ENCODE assay signal across 24 cellular contexts in genomic region chrX:136597356-136597755, GRCh38. TPM values are rescaled to one million over a fixed set of nuclear protein-coding genes. Genes with fewer than 3 reads are reported as not detected.
"Had no signal": no experiment of that assay in that cellular context is flagged by ENCODE, and none has a peak within 500 bp of the region (broad histone marks: within the 10 kb centered on the region; RNA-seq: fewer than 3 reads in every experiment).

No MANE protein-coding gene starts in this region.

- H2AFZ ChIP-seq: hepatocyte had no signal

- H3K36me3 ChIP-seq: pancreas, stomach, thoracic aorta, transverse colon had no signal

- H3K36me3 Mint-ChIP-seq: naive B cell had no signal

- H3K27me3 ChIP-seq: hepatocyte, stomach, transverse colon had no signal

- DNase-seq: dermis blood vessel endothelial cell; endodermal cell; foreskin melanocyte; head of caudate nucleus; kidney; left colon; left ventricle myocardium superior; mesendoderm; naive B cell; occipital lobe; pancreas; right cardiac atrium; small intestine; stimulated activated CD4-positive, alpha-beta T cell treated with anti-CD3 and anti-CD28 coated beads, Interleukin-12 subunit alpha, Interleukin-12 subunit beta, amount 100 ng/mL, for 4 hours; stimulated activated naive CD4-positive, alpha-beta T cell; stomach; substantia nigra; transverse colon had no signal

- H3K4me2 ChIP-seq: hepatocyte had no signal

- H3K27me3 Mint-ChIP-seq: progenitor cell of endocrine pancreas had no signal

- H3K9me3 Mint-ChIP-seq: naive B cell had no signal

- H3K4me1 ChIP-seq: pancreas, stomach, transverse colon had no signal

- H3K4me1 Mint-ChIP-seq: endodermal cell, naive B cell, nephron had no signal

- H3K4me3 Mint-ChIP-seq: endodermal cell, naive B cell, nephron had no signal

- H3K79me2 ChIP-seq: hepatocyte had no signal

- H3K27ac ChIP-seq: hepatocyte, pancreas, stomach, thoracic aorta, transverse colon had no signal

- ATAC-seq: left colon, left ventricle myocardium superior, pancreas, right cardiac atrium had no signal

- H3K27ac Mint-ChIP-seq: endodermal cell, naive B cell, nephron, progenitor cell of endocrine pancreas had no signal

- H3K4me3 ChIP-seq: hepatocyte, pancreas, stomach, thoracic aorta, transverse colon had no signal

RNA-seq across cellular contexts. Expression of gene CD40LG, which starts 50.6 kb away (rescaled TPM):
- total RNA-seq: dermis blood vessel endothelial cell, endodermal cell, hepatocyte, lung microvascular endothelial cell, occipital lobe, progenitor cell of endocrine pancreas, urinary bladder had no signal
